ENCODE assay signal across 1 cellular context in genomic region chr7:99270702-99271101, GRCh38.
TF ChIP-seq lines count a peak whose summit lies in the region.

No MANE protein-coding gene starts in this region.

TF ChIP-seq in HCT116, 20 proteins besides CTCF, POLR2A, EP300 and RAD21 (continued from another document):
- no peak for TF ChIP-seq ATF3 (IDR thresholded peaks at IDR 0.05)
TF ChIP-seq in HCT116: peak in this region for 0.
